ENCODE assay signal across 23 cellular contexts in the genomic region with DNA sequence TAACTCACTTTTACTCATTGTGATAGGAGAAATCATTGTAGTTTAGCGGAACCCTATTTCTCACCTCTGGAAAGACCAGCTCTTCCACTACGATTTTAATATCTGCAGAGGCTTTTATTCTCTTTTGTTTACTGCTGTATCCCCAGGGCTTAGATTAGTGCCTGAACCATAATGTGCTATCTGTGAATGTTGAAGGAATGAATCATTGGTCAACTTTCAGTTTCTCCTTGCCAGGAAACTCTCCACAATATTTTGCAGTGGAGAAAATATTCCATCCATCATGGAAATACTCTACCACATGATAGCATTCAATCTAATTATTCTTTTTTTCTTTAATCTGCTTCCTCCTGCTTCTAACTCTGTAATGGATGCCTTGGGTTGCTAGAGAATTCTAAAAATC.
DNase-seq lines count a peak whose midpoint lies in the region; ATAC-seq and TF ChIP-seq lines count a peak whose summit lies in the region.
"Had no signal": no experiment of that assay in that cellular context is flagged by ENCODE, and none has a peak within 500 bp of the region (broad histone marks: within the 10 kb centered on the region; RNA-seq: fewer than 3 reads in every experiment).

No MANE protein-coding gene starts in this region.

- in situ Hi-C loops in brain microvascular endothelial cell (cut with HindIII; ENCODE audit: low pct_ligation_motif_present, low sequenced_read_pairs) = no loop called here

- DNase-seq in OCI-M1 (lab: John Stamatoyannopoulos, UW) = peak; percentile 86
- DNase-seq in brain microvascular endothelial cell = peak; percentile 35
- DNase-seq in glomerular endothelial cell (ENCODE audit: extremely low read depth, low read depth, low spot score) = peak; percentile 9
- DNase-seq in WERI-Rb-1 = no peak
- no peak for DNase-seq in lower lobe of right lung
- DNase-seq in CD4-positive, alpha-beta T cell = no peak
- DNase-seq in RKO (ENCODE audit: low spot score) = no peak
- DNase-seq: activated CD4-positive, alpha-beta T cell treated with anti-CD3 and anti-CD28 coated beads for 4 hours; activated naive CD4-positive, alpha-beta T cell treated with anti-CD3 and anti-CD28 coated beads for 36 hours; activated T-cell treated with anti-CD3 and anti-CD28 coated beads, Interleukin-2, amount 50 U/mL, for 48 hours; anterior cingulate cortex; endodermal cell; HFFc6; hippocampal formation; NCI-H1105; NCI-H2029 treated with DMSO at 0.1 percent for 48 hours; NCI-H345; NCI-H82; substantia nigra; T-helper 1 cell had no signal

- TF ChIP-seq CTCF in brain microvascular endothelial cell (IDR thresholded peaks at IDR 0.05; ENCODE audit: low read depth, low read length, missing control alignments) = no peak
- TF ChIP-seq CTCF in WERI-Rb-1 (IDR thresholded peaks at IDR 0.05; ENCODE audit: low read depth, low read length) = no peak
- no peak for TF ChIP-seq CTCF in lower lobe of right lung (IDR thresholded peaks at IDR 0.05)
- no peak for TF ChIP-seq CTCF in CD4-positive, alpha-beta T cell (IDR thresholded peaks at IDR 0.05)

- H3K36me3 ChIP-seq in brain microvascular endothelial cell (replicated peaks) (no peaks in the 10 kb centered on the region), WERI-Rb-1 (no peaks in the 10 kb centered on the region), lower lobe of right lung (no peaks in the 10 kb centered on the region)

- ATAC-seq in lower lobe of right lung = no peak
- ATAC-seq in CD4-positive, alpha-beta T cell (ENCODE audit: poor library complexity) = no peak
- ATAC-seq: GM12878, sciatic nerve had no signal

- H3K4me3 ChIP-seq in brain microvascular endothelial cell (ENCODE audit: low read depth, low read length) = no peak overlapping the region
- no peak overlapping the region for H3K4me3 ChIP-seq in WERI-Rb-1 (ENCODE audit: low read depth, low read length)
- H3K4me3 ChIP-seq in lower lobe of right lung = no peak overlapping the region
- H3K4me3 ChIP-seq: GM12878 had no signal

- intact Hi-C loops in lower lobe of right lung (cut with DNase I) = no loop called here
- intact Hi-C loops in CD4-positive, alpha-beta T cell (cut with DNase I, micrococcal nuclease) = no loop called here

- H3K27me3 ChIP-seq in brain microvascular endothelial cell (replicated peaks) = no peaks in the 10 kb centered on the region
- H3K27me3 ChIP-seq in WERI-Rb-1 (ENCODE audit: insufficient read depth, low read depth, severe bottlenecking) = no peaks in the 10 kb centered on the region
- H3K27me3 ChIP-seq in lower lobe of right lung (ENCODE audit: low read depth) = no peaks in the 10 kb centered on the region
- H3K27me3 ChIP-seq in CD4-positive, alpha-beta T cell (ENCODE audit: control insufficient read depth, insufficient read depth, low read length) = no peaks in the 10 kb centered on the region

- H3K9me3 Mint-ChIP-seq in CD4-positive, alpha-beta T cell = peaks cover 10% of the 10 kb centered on the region

- no peak overlapping the region for H3K27ac Mint-ChIP-seq in CD4-positive, alpha-beta T cell
- H3K27ac Mint-ChIP-seq: activated naive CD4-positive, alpha-beta T cell treated with anti-CD3 and anti-CD28 coated beads for 36 hours; endodermal cell; HFFc6 had no signal

- H3K4me1 ChIP-seq in lower lobe of right lung = no peaks in the 10 kb centered on the region

- CTCF ChIA-PET in CD4-positive, alpha-beta T cell (lab: Charles Lee) = no interaction called here

- peak overlapping the region; percentile 62 for H3K27ac ChIP-seq in brain microvascular endothelial cell
- no peak overlapping the region for H3K27ac ChIP-seq in WERI-Rb-1
- no peak overlapping the region for H3K27ac ChIP-seq in lower lobe of right lung
- H3K27ac ChIP-seq in CD4-positive, alpha-beta T cell (ENCODE audit: low read depth, low read length) = no peak overlapping the region

- H3K4me1 Mint-ChIP-seq in CD4-positive, alpha-beta T cell (ENCODE audit: low read depth) = no peaks in the 10 kb centered on the region
- H3K4me1 Mint-ChIP-seq: neural crest cell had no signal

- H3K9me3 ChIP-seq in WERI-Rb-1 (ENCODE audit: severe bottlenecking) = no peaks in the 10 kb centered on the region
- H3K9me3 ChIP-seq in lower lobe of right lung = no peaks in the 10 kb centered on the region
- peaks cover 7% of the 10 kb centered on the region for H3K9me3 ChIP-seq in CD4-positive, alpha-beta T cell (ENCODE audit: control insufficient read depth, low read length)

- POLR2A ChIA-PET in CD4-positive, alpha-beta T cell (lab: Charles Lee) = no interaction called here

- H3K36me3 Mint-ChIP-seq in CD4-positive, alpha-beta T cell (ENCODE audit: low read depth) = no peaks in the 10 kb centered on the region

- no peak overlapping the region for H3K4me3 Mint-ChIP-seq in CD4-positive, alpha-beta T cell
- H3K4me3 Mint-ChIP-seq: activated naive CD4-positive, alpha-beta T cell treated with anti-CD3 and anti-CD28 coated beads for 36 hours; endodermal cell; HFFc6; neural crest cell had no signal

- no peaks in the 10 kb centered on the region for H3K27me3 Mint-ChIP-seq in CD4-positive, alpha-beta T cell

Comparison
In these comparisons a context has a peak if more than half of its experiments do, and no peak if none do; other contexts are left out.
1. DNase-seq: peak in OCI-M1 (single experiment), brain microvascular endothelial cell (single experiment) and glomerular endothelial cell (single experiment); none in WERI-Rb-1 (single experiment), lower lobe of right lung (single experiment), CD4-positive, alpha-beta T cell (0 of 10) and RKO (single experiment).